ENCODE assay signal across 19 cellular contexts in the genomic region with DNA sequence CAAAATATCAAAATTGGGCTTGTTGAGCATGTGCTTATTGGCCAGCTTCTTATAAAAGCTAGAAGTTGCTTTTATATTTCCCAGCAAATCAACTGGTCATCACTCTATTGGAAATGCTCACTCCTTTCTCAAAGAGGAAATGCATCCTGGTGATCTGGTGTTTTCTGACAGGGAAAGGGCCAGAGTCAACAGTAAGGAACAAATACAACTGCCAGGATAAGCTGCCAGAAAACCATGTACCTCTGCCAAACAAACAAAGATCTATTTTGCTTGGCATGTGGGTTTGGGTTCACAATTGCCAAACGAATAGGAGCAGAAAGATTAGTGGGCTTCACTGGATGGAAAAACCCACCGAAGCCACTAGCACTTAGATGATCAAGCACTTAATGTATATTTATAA.
DNase-seq lines count a peak whose midpoint lies in the region; ATAC-seq and TF ChIP-seq lines count a peak whose summit lies in the region.
"Had no signal": no experiment of that assay in that cellular context is flagged by ENCODE, and none has a peak within 500 bp of the region (broad histone marks: within the 10 kb centered on the region; RNA-seq: fewer than 3 reads in every experiment).

No MANE protein-coding gene starts in this region.

- H3K9me3 Mint-ChIP-seq in activated naive CD4-positive, alpha-beta T cell treated with anti-CD3 and anti-CD28 coated beads, Interleukin-2, amount 10 ng/mL, durations not matched to agents 7 days and 5 days: no peaks in the 10 kb centered on the region
- H3K9me3 Mint-ChIP-seq: CD4-positive, alpha-beta T cell had no signal

- no peaks in the 10 kb centered on the region for H3K27me3 ChIP-seq in prostate gland (replicated peaks; ENCODE audit: insufficient read depth)

- no peak overlapping the region for H3K4me3 ChIP-seq in prostate gland
- H3K4me3 ChIP-seq: GM12878, HAP-1 had no signal

- no peak for TF ChIP-seq CTCF in prostate gland (IDR thresholded peaks at IDR 0.05)

- DNase-seq in COR-L47 (lab: John Stamatoyannopoulos, UW) (peak; percentile 2), NCI-H2029 treated with DMSO at 0.1 percent for 48 hours (lab: John Stamatoyannopoulos, UW) (peak; percentile 88), astrocyte of the hippocampus (ENCODE audit: low read depth, low spot score) (peak; percentile 75), prostate gland (ENCODE audit: low spot score) (peak; percentile 72), NAMALWA (ENCODE audit: low spot score) (no peak)
- DNase-seq in activated naive CD4-positive, alpha-beta T cell treated with anti-CD3 and anti-CD28 coated beads, Interleukin-2, amount 10 ng/mL, durations not matched to agents 7 days and 5 days: no peak
- DNase-seq: Calu3; CD4-positive, alpha-beta T cell; DND-41; GDM1; NCI-H1417; NCI-H187 treated with DMSO at 0.1 percent for 48 hours; NCI-H526; NK-92 treated with Interleukin-12 subunit alpha and Interleukin-12 subunit beta, amount 100 ng/mL, for 24 hours; SIG-M5 had no signal

- WGBS in prostate gland: 23% methylated on average over 2 of the region's 2 CpGs

- ATAC-seq in HG02981 (IDR thresholded peaks at IDR 0.05; ENCODE audit: unreplicated experiment): no peak
- ATAC-seq: GM12878 had no signal

- CTCF ChIA-PET in activated naive CD4-positive, alpha-beta T cell treated with anti-CD3 and anti-CD28 coated beads, Interleukin-2, amount 10 ng/mL, durations not matched to agents 7 days and 5 days (lab: Charles Lee): no interaction called here

- no peak for TF ChIP-seq POLR2A in prostate gland (IDR thresholded peaks at IDR 0.05)

- no peaks in the 10 kb centered on the region for H3K4me1 Mint-ChIP-seq in activated naive CD4-positive, alpha-beta T cell treated with anti-CD3 and anti-CD28 coated beads, Interleukin-2, amount 10 ng/mL, durations not matched to agents 7 days and 5 days
- H3K4me1 Mint-ChIP-seq: B cell had no signal

- no peak overlapping the region for H3K27ac Mint-ChIP-seq in activated naive CD4-positive, alpha-beta T cell treated with anti-CD3 and anti-CD28 coated beads, Interleukin-2, amount 10 ng/mL, durations not matched to agents 7 days and 5 days
- H3K27ac Mint-ChIP-seq: B cell; CD4-positive, alpha-beta T cell had no signal

- no peaks in the 10 kb centered on the region for H3K4me1 ChIP-seq in prostate gland (replicated peaks)
- H3K4me1 ChIP-seq: HAP-1 had no signal

- H3K27ac ChIP-seq in prostate gland: no peak overlapping the region

- no peaks in the 10 kb centered on the region for H3K36me3 Mint-ChIP-seq in activated naive CD4-positive, alpha-beta T cell treated with anti-CD3 and anti-CD28 coated beads, Interleukin-2, amount 10 ng/mL, durations not matched to agents 7 days and 5 days

- intact Hi-C loops in prostate gland (cut with DNase I): no loop called here

- H3K27me3 Mint-ChIP-seq in activated naive CD4-positive, alpha-beta T cell treated with anti-CD3 and anti-CD28 coated beads, Interleukin-2, amount 10 ng/mL, durations not matched to agents 7 days and 5 days: no peaks in the 10 kb centered on the region
- H3K27me3 Mint-ChIP-seq: B cell; CD4-positive, alpha-beta T cell had no signal

- no peak overlapping the region for H3K4me3 Mint-ChIP-seq in activated naive CD4-positive, alpha-beta T cell treated with anti-CD3 and anti-CD28 coated beads, Interleukin-2, amount 10 ng/mL, durations not matched to agents 7 days and 5 days
- H3K4me3 Mint-ChIP-seq: B cell; CD4-positive, alpha-beta T cell had no signal

- no peaks in the 10 kb centered on the region for H3K36me3 ChIP-seq in prostate gland
- H3K36me3 ChIP-seq: HAP-1 had no signal

- no peaks in the 10 kb centered on the region for H3K9me3 ChIP-seq in prostate gland
- H3K9me3 ChIP-seq: HAP-1 had no signal

Comparison
In these comparisons a context has a peak if more than half of its experiments do, and no peak if none do; other contexts are left out.
1. DNase-seq: peak in COR-L47 (single experiment), NCI-H2029 treated with DMSO at 0.1 percent for 48 hours (single experiment), astrocyte of the hippocampus (single experiment) and prostate gland (single experiment); none in NAMALWA (single experiment) and activated naive CD4-positive, alpha-beta T cell treated with anti-CD3 and anti-CD28 coated beads, Interleukin-2, amount 10 ng/mL, durations not matched to agents 7 days and 5 days (single experiment).